Comparison of ENCODE assay signal across 26 cellular contexts in genomic region chr20:57461726-57462125, GRCh38.
"Had no signal": no experiment of that assay in that cellular context is flagged by ENCODE, and none has a peak within 500 bp of the region (broad histone marks: within the 10 kb centered on the region; RNA-seq: fewer than 3 reads in every experiment).

No MANE protein-coding gene starts in this region.

- H3K27ac ChIP-seq: adrenal gland, body of pancreas, coronary artery, gastrocnemius medialis, right lobe of liver, thoracic aorta, vagina, VCaP had no signal

- H3K4me3 ChIP-seq: adrenal gland, body of pancreas, coronary artery, gastrocnemius medialis, right lobe of liver, thoracic aorta, vagina had no signal

- H3K4me1 ChIP-seq: adrenal gland, body of pancreas, vagina had no signal

- H3K27me3 ChIP-seq: adrenal gland, body of pancreas, gastrocnemius medialis, right lobe of liver, vagina had no signal

- ATAC-seq: activated naive CD4-positive, alpha-beta T cell treated with anti-CD3 and anti-CD28 coated beads, Interleukin-2, amount 50 U/mL, for 72 hours; activated T-cell treated with anti-CD3 and anti-CD28 coated beads, Interleukin-2, amount 50 U/mL, for 72 hours; body of pancreas; effector memory CD8-positive, alpha-beta T cell; gastrocnemius medialis; right lobe of liver; stimulated activated effector memory CD8-positive, alpha-beta T cell treated with anti-CD3 and anti-CD28 coated beads, Interleukin-12 subunit alpha, Interleukin-12 subunit beta, amount 100 ng/mL, for 72 hours had no signal

- DNase-seq: activated CD4-positive, alpha-beta T cell treated with anti-CD3 and anti-CD28 coated beads for 4 hours; activated CD4-positive, alpha-beta T cell treated with anti-CD3 and anti-CD28 coated beads, Interleukin-2, amount 50 U/mL, for 4 hours; activated naive CD4-positive, alpha-beta T cell; activated T-cell treated with anti-CD3 and anti-CD28 coated beads for 4 hours; activated T-cell treated with anti-CD3 and anti-CD28 coated beads, Interleukin-2, amount 50 U/mL, for 72 hours; adrenal gland; body of pancreas; effector memory CD8-positive, alpha-beta T cell; erythroblast; gastrocnemius medialis; glutamatergic neuron; hippocampal formation; left cardiac atrium; naive B cell; nephron progenitor cell; occipital lobe; stimulated activated CD4-positive, alpha-beta T cell treated with anti-CD3 and anti-CD28 coated beads, Interleukin-12 subunit alpha, Interleukin-12 subunit beta, amount 100 ng/mL, for 4 hours; stimulated activated CD4-positive, alpha-beta T cell treated with anti-CD3 and anti-CD28 coated beads, Interleukin-4, amount 100 ng/mL, for 1 hour; T-helper 1 cell had no signal

- H3K9me3 ChIP-seq: adrenal gland, body of pancreas, gastrocnemius medialis, right lobe of liver, thoracic aorta, vagina had no signal

- H3K36me3 ChIP-seq: adrenal gland, gastrocnemius medialis, right lobe of liver, thoracic aorta, vagina had no signal
